15 cellular contexts compared by ENCODE assay signal in the genomic region with DNA sequence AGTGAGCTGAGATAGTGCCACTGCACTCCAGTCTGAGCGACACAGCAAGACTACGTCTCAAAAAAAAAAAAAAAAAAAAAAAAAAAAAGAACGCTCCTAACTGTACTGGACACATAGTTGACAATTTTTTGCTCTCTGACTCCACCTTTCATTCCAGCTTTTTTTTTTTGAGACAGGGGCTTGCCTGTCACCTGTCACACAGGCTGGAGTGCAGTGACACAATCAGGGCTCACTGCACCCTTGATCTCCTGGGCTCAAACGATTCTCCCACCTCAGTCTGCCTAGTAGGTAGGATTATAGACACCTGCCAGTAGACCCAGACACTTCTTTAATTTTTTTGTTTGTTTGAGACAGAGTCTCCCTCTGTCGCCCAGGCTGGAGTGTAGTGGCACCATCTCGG. TPM values are rescaled to one million over a fixed set of nuclear protein-coding genes. Genes with fewer than 3 reads are reported as not detected.
A peak's percentile ranks its signal among the peaks of the same experiment; 100 is the strongest.
DNase-seq lines count a peak whose midpoint lies in the region; ATAC-seq and TF ChIP-seq lines count a peak whose summit lies in the region.
"Had no signal": no experiment of that assay in that cellular context is flagged by ENCODE, and none has a peak within 500 bp of the region (broad histone marks: within the 10 kb centered on the region; RNA-seq: fewer than 3 reads in every experiment).

No MANE protein-coding gene starts in this region.

- H3K9ac ChIP-seq in neural progenitor cell: no peak overlapping the region

- CTCF ChIA-PET in CD4-positive, alpha-beta T cell (lab: Charles Lee): interaction anchor here (0.6 to 8.4 kb wide), 4 partner anchors 8 to 1180 kb away, joined by 3 to 160 read pairs (median 6); partner anchors contain the start of gene LRRC37B
- CTCF ChIA-PET in T-cell (lab: Charles Lee): interaction anchor here (0.5 to 4.2 kb wide), 5 partner anchors 18 to 914 kb away, joined by 4 to 48 read pairs (median 4); no protein-coding TSS in a partner anchor

- H3K79me2 ChIP-seq in neural progenitor cell (ENCODE audit: low read depth): peaks cover 26% of the 10 kb centered on the region

- peaks cover 48% of the 10 kb centered on the region for H3F3A ChIP-seq in neural progenitor cell (ENCODE audit: low read depth)

- peaks cover 4 to 5% of the 10 kb centered on the region in 2 donors for H3K36me3 Mint-ChIP-seq in activated T-cell treated with anti-CD3 and anti-CD28 coated beads, Interleukin-2, amount 50 U/mL, for 72 hours (ENCODE audit: insufficient read depth in 2 of 2)
- peaks cover 21% of the 10 kb centered on the region for H3K36me3 Mint-ChIP-seq in CD4-positive, alpha-beta T cell (ENCODE audit: low read depth)
- H3K36me3 Mint-ChIP-seq in T-cell: no peaks in the 10 kb centered on the region
- no peaks in the 10 kb centered on the region for H3K36me3 Mint-ChIP-seq in neural progenitor cell

- peak overlapping the region; percentile 50 for H3K27ac Mint-ChIP-seq in activated T-cell treated with anti-CD3 and anti-CD28 coated beads, Interleukin-2, amount 50 U/mL, for 72 hours
- no peak overlapping the region for H3K27ac Mint-ChIP-seq in CD4-positive, alpha-beta T cell
- H3K27ac Mint-ChIP-seq in T-cell (peak overlapping the region; percentile 43 to 48), neural progenitor cell (peak overlapping the region; percentile 85)
- H3K27ac Mint-ChIP-seq: B cell, H9 had no signal

- H3K4me3 Mint-ChIP-seq in activated T-cell treated with anti-CD3 and anti-CD28 coated beads, Interleukin-2, amount 50 U/mL, for 72 hours: no peak overlapping the region
- H3K4me3 Mint-ChIP-seq in CD4-positive, alpha-beta T cell: peak overlapping the region; percentile 75
- H3K4me3 Mint-ChIP-seq in T-cell (peak overlapping the region in 1 of 3 donors; percentile 6), neural progenitor cell (no peak overlapping the region)
- H3K4me3 Mint-ChIP-seq: B cell, H9 had no signal

- H3K4me2 ChIP-seq in neural progenitor cell: no peak overlapping the region
- H3K4me2 ChIP-seq: BLaER1 treated with 17β-estradiol and CSF1 and Interleukin-3, amounts not matched to agents 10 nM and 100 nM had no signal

- H3K27ac ChIP-seq in CD4-positive, alpha-beta T cell (ENCODE audit: low read depth, low read length): no peak overlapping the region
- H3K27ac ChIP-seq in neural progenitor cell: no peak overlapping the region
- H3K27ac ChIP-seq: BLaER1 treated with 17β-estradiol and CSF1 and Interleukin-3, amounts not matched to agents 10 nM and 100 nM had no signal

- no peaks in the 10 kb centered on the region for H3K9me3 ChIP-seq in CD4-positive, alpha-beta T cell (ENCODE audit: control insufficient read depth, low read length)
- H3K9me3 ChIP-seq in neural progenitor cell (ENCODE audit: low read depth): no peaks in the 10 kb centered on the region
- H3K9me3 ChIP-seq: BLaER1 treated with 17β-estradiol and CSF1 and Interleukin-3, amounts not matched to agents 10 nM and 100 nM had no signal

- peaks cover 3% of the 10 kb centered on the region for H4K20me1 ChIP-seq in neural progenitor cell (ENCODE audit: low read depth)

- no peak for TF ChIP-seq CTCF in CD4-positive, alpha-beta T cell (IDR thresholded peaks at IDR 0.05)
- TF ChIP-seq CTCF in neural progenitor cell (IDR thresholded peaks at IDR 0.05): no peak

- POLR2A ChIA-PET in CD4-positive, alpha-beta T cell (lab: Charles Lee): interaction anchor here (10.6 kb wide), 1 partner anchor 19 kb away, joined by 289 read pairs; no protein-coding TSS in a partner anchor
- POLR2A ChIA-PET in T-cell (lab: Charles Lee): interaction anchor here in 1 of 2 donors (0.5 kb wide), 1 partner anchor 82 kb away, joined by 4 read pairs; no protein-coding TSS in a partner anchor

- intact Hi-C loops in CD4-positive, alpha-beta T cell (cut with DNase I, micrococcal nuclease): loop anchor here (2.0 to 10.0 kb wide), 7 partner anchors 110 to 712 kb away; partner anchors contain the start of genes EVI2B (in 2 of the 2), CPD (in 1 of the 2), GOSR1 (in 1 of the 2) and NSRP1 (in 1 of the 2)

- peaks cover 26% of the 10 kb centered on the region for H3K4me1 ChIP-seq in neural progenitor cell

- no peak overlapping the region for H3K4me3 ChIP-seq in neural progenitor cell
- H3K4me3 ChIP-seq: BLaER1 treated with 17β-estradiol and CSF1 and Interleukin-3, amounts not matched to agents 10 nM and 100 nM had no signal

- H3K27me3 Mint-ChIP-seq in activated T-cell treated with anti-CD3 and anti-CD28 coated beads, Interleukin-2, amount 50 U/mL, for 72 hours (ENCODE audit: low read depth): no peaks in the 10 kb centered on the region
- no peaks in the 10 kb centered on the region for H3K27me3 Mint-ChIP-seq in CD4-positive, alpha-beta T cell
- H3K27me3 Mint-ChIP-seq in T-cell: no peaks in the 10 kb centered on the region
- H3K27me3 Mint-ChIP-seq in neural progenitor cell (ENCODE audit: insufficient read depth, low read depth): peaks cover 6% of the 10 kb centered on the region
- H3K27me3 Mint-ChIP-seq: B cell had no signal

- H3K36me3 ChIP-seq in neural progenitor cell: no peaks in the 10 kb centered on the region
- H3K36me3 ChIP-seq: BLaER1 treated with 17β-estradiol and CSF1 and Interleukin-3, amounts not matched to agents 10 nM and 100 nM had no signal

- ATAC-seq in activated T-cell treated with anti-CD3 and anti-CD28 coated beads, Interleukin-2, amount 50 U/mL, for 72 hours (replicated peaks in 1 of 2): no peak
- ATAC-seq in CD4-positive, alpha-beta T cell (ENCODE audit: poor library complexity): no peak
- ATAC-seq in T-cell (replicated peaks in 1 of 4): no peak
- ATAC-seq in HG02759 (IDR thresholded peaks at IDR 0.05; ENCODE audit: unreplicated experiment): no peak

- no peaks in the 10 kb centered on the region for H3K27me3 ChIP-seq in CD4-positive, alpha-beta T cell (ENCODE audit: control insufficient read depth, insufficient read depth, low read length)
- no peaks in the 10 kb centered on the region for H3K27me3 ChIP-seq in neural progenitor cell
- H3K27me3 ChIP-seq: BLaER1 treated with 17β-estradiol and CSF1 and Interleukin-3, amounts not matched to agents 10 nM and 100 nM had no signal

- no peaks in the 10 kb centered on the region for H3K9me3 Mint-ChIP-seq in activated T-cell treated with anti-CD3 and anti-CD28 coated beads, Interleukin-2, amount 50 U/mL, for 72 hours
- no peaks in the 10 kb centered on the region for H3K9me3 Mint-ChIP-seq in CD4-positive, alpha-beta T cell
- H3K9me3 Mint-ChIP-seq in T-cell (no peaks in the 10 kb centered on the region), neural progenitor cell (no peaks in the 10 kb centered on the region)
- H3K9me3 Mint-ChIP-seq: CD8-positive, alpha-beta memory T cell; H9 had no signal

- H3K4me1 Mint-ChIP-seq in activated T-cell treated with anti-CD3 and anti-CD28 coated beads, Interleukin-2, amount 50 U/mL, for 72 hours (ENCODE audit: low read depth): peaks cover 30% of the 10 kb centered on the region
- H3K4me1 Mint-ChIP-seq in CD4-positive, alpha-beta T cell (ENCODE audit: low read depth): peaks cover 34% of the 10 kb centered on the region
- H3K4me1 Mint-ChIP-seq in T-cell (peaks cover 27 to 36% (median 30%) of the 10 kb centered on the region in 3 donors), neural progenitor cell (peaks cover 30% of the 10 kb centered on the region)

- H2AFZ ChIP-seq in neural progenitor cell (replicated peaks): no peak overlapping the region

- DNase-seq in activated T-cell treated with anti-CD3 and anti-CD28 coated beads, Interleukin-2, amount 50 U/mL, for 72 hours: no peak
- DNase-seq in activated T-cell treated with anti-CD3 and anti-CD28 coated beads, Interleukin-2, amount 50 U/mL, for 48 hours: no peak
- DNase-seq in CD4-positive, alpha-beta T cell: no peak
- DNase-seq in T-cell (no peak), neural progenitor cell (ENCODE audit: low spot score) (no peak)
- no peak for DNase-seq in stimulated activated CD8-positive, alpha-beta memory T cell treated with anti-CD3 and anti-CD28 coated beads, Interleukin-4, amount 100 ng/mL, for 48 hours
- DNase-seq: CD8-positive, alpha-beta memory T cell; COR-L47; DMS 273 treated with DMSO at 0.1 percent for 48 hours; DMS79; GDM1; H9 had no signal

RNA-seq across cellular contexts. Expression of gene CRLF3, which starts 2.6 kb away (rescaled TPM):
- 10 to 100 TPM; 51.7 to 60.7 TPM for total RNA-seq in activated T-cell treated with anti-CD3 and anti-CD28 coated beads, Interleukin-2, amount 50 U/mL, for 72 hours
- 10 to 100 TPM; 60.9 to 62.9 TPM for total RNA-seq in CD4-positive, alpha-beta T cell
- 100 to 1,000 TPM in 1 of 5 donors, 10 to 100 TPM in 4; 73.3 to 112 (median 89.2) TPM for total RNA-seq in T-cell
- 27.0 and 43.8 TPM in 2 replicates for total RNA-seq in neural progenitor cell (ENCODE audit: low replicate concordance)

RNA-seq across cellular contexts. Expression of gene ATAD5, which starts 4.7 kb away (rescaled TPM):
- 10 to 100 TPM; 34.4 to 35.7 TPM for total RNA-seq in activated T-cell treated with anti-CD3 and anti-CD28 coated beads, Interleukin-2, amount 50 U/mL, for 72 hours
- total RNA-seq in CD4-positive, alpha-beta T cell: 1 to 10 TPM; 3.6 to 3.9 TPM
- total RNA-seq in T-cell (1 to 10 TPM; 3.9 to 5.3 (median 4.2) TPM), neural progenitor cell (ENCODE audit: low replicate concordance) (27.3 and 36.2 TPM in 2 replicates)
